Comparison of ENCODE assay signal across 1 cellular context in the genomic region with DNA sequence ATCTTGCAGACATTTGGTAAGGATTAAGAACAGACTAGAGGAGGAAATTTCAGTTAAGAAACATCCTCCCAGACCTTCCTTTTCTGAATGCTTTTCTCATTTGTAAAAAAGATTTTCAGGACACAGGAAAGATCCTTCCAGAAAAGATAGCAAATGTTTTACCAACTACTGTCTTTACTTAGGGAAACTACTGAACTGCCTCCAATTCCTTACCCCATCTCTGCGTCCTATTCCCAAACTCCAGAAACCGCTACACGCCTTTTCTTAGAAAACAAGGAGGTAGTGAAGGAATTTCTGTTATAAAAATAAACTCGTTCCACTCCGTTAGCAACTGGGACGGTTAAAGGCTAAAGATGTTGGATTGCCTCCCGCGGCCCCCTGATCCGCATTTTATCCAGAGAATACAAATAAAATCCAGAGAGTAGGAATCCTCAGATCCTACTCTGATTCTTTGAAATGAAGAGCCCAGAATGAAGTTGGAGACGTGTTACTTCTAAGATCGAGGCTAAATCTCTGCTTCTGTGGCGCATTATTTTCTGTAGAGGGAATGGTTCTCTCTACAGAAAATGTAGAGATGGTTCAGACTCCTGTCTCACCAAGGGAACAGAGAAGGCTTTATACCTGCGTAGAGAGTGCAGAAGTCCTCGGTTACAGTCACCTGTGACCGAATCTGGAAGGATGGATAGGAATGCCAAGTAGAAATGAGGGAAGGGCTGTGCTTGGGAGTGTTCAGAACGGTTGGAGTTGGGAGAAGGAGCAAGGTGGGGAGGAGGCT.
TF ChIP-seq lines count a peak whose summit lies in the region.

No MANE protein-coding gene starts in this region.

TF ChIP-seq in GM23338, 12 proteins besides CTCF, POLR2A, EP300 and RAD21 (continued from another document):
- TF ChIP-seq, protein P1, sequence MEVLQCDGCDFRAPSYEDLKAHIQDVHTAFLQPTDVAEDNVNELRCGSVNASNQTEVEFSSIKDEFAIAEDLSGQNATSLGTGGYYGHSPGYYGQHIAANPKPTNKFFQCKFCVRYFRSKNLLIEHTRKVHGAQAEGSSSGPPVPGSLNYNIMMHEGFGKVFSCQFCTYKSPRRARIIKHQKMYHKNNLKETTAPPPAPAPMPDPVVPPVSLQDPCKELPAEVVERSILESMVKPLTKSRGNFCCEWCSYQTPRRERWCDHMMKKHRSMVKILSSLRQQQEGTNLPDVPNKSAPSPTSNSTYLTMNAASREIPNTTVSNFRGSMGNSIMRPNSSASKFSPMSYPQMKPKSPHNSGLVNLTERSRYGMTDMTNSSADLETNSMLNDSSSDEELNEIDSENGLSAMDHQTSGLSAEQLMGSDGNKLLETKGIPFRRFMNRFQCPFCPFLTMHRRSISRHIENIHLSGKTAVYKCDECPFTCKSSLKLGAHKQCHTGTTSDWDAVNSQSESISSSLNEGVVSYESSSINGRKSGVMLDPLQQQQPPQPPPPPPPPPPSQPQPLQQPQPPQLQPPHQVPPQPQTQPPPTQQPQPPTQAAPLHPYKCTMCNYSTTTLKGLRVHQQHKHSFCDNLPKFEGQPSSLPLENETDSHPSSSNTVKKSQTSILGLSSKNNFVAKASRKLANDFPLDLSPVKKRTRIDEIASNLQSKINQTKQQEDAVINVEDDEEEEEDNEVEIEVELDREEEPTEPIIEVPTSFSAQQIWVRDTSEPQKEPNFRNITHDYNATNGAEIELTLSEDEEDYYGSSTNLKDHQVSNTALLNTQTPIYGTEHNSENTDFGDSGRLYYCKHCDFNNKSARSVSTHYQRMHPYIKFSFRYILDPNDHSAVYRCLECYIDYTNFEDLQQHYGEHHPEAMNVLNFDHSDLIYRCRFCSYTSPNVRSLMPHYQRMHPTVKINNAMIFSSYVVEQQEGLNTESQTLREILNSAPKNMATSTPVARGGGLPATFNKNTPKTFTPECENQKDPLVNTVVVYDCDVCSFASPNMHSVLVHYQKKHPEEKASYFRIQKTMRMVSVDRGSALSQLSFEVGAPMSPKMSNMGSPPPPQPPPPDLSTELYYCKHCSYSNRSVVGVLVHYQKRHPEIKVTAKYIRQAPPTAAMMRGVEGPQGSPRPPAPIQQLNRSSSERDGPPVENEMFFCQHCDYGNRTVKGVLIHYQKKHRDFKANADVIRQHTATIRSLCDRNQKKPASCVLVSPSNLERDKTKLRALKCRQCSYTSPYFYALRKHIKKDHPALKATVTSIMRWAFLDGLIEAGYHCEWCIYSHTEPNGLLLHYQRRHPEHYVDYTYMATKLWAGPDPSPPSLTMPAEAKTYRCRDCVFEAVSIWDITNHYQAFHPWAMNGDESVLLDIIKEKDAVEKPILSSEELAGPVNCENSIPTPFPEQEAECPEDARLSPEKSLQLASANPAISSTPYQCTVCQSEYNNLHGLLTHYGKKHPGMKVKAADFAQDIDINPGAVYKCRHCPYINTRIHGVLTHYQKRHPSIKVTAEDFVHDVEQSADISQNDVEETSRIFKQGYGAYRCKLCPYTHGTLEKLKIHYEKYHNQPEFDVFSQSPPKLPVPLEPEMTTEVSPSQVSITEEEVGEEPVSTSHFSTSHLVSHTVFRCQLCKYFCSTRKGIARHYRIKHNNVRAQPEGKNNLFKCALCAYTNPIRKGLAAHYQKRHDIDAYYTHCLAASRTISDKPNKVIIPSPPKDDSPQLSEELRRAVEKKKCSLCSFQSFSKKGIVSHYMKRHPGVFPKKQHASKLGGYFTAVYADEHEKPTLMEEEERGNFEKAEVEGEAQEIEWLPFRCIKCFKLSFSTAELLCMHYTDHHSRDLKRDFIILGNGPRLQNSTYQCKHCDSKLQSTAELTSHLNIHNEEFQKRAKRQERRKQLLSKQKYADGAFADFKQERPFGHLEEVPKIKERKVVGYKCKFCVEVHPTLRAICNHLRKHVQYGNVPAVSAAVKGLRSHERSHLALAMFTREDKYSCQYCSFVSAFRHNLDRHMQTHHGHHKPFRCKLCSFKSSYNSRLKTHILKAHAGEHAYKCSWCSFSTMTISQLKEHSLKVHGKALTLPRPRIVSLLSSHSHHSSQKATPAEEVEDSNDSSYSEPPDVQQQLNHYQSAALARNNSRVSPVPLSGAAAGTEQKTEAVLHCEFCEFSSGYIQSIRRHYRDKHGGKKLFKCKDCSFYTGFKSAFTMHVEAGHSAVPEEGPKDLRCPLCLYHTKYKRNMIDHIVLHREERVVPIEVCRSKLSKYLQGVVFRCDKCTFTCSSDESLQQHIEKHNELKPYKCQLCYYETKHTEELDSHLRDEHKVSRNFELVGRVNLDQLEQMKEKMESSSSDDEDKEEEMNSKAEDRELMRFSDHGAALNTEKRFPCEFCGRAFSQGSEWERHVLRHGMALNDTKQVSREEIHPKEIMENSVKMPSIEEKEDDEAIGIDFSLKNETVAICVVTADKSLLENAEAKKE (CRISPR knock-in tag; IDR thresholded peaks at IDR 0.05), result no peak
- TF ChIP-seq EZH2phosphoT487 (IDR thresholded peaks at IDR 0.05; ENCODE audit: unreplicated experiment) (no peak), POLR2AphosphoS5 (IDR thresholded peaks at IDR 0.05; ENCODE audit: low read depth) (no peak), CREB1 (CRISPR knock-in tag; IDR thresholded peaks at IDR 0.05; ENCODE audit: low read depth) (no peak), ZNF114 (CRISPR knock-in tag; IDR thresholded peaks at IDR 0.05) (no peak), NANOG (IDR thresholded peaks at IDR 0.05; ENCODE audit: borderline replicate concordance) (no peak)
- TF ChIP-seq, protein P2, sequence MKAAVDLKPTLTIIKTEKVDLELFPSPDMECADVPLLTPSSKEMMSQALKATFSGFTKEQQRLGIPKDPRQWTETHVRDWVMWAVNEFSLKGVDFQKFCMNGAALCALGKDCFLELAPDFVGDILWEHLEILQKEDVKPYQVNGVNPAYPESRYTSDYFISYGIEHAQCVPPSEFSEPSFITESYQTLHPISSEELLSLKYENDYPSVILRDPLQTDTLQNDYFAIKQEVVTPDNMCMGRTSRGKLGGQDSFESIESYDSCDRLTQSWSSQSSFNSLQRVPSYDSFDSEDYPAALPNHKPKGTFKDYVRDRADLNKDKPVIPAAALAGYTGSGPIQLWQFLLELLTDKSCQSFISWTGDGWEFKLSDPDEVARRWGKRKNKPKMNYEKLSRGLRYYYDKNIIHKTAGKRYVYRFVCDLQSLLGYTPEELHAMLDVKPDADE (IDR thresholded peaks at IDR 0.05), result no peak
